In genomic region chr20:50172347-50173013, GRCh38 we compare ENCODE assay signal across 7 cellular contexts. TPM values are rescaled to one million over a fixed set of nuclear protein-coding genes. Genes with fewer than 3 reads are reported as not detected.
DNase-seq lines count a peak whose midpoint lies in the region; ATAC-seq, FAIRE-seq and TF ChIP-seq lines count a peak whose summit lies in the region.

No MANE protein-coding gene starts in this region.

- peak; percentile 52 for ATAC-seq in activated CD8-positive, alpha-beta T cell treated with anti-CD3 and anti-CD28 coated beads, Interleukin-2, amount 10 ng/mL, durations not matched to agents 7 days and 5 days
- ATAC-seq in HG03565 (IDR thresholded peaks at IDR 0.05; ENCODE audit: unreplicated experiment): no peak

- H3K27ac Mint-ChIP-seq in HFFc6 (peak overlapping the region; percentile 58; the same call in 1 of the 2 replicates), osteocyte (ENCODE audit: unreplicated experiment) (peak overlapping the region; percentile 58)
- H3K27ac Mint-ChIP-seq in activated CD8-positive, alpha-beta T cell treated with anti-CD3 and anti-CD28 coated beads, Interleukin-2, amount 10 ng/mL, durations not matched to agents 7 days and 5 days: no peak overlapping the region

- no peak for FAIRE-seq in D721Med (lab: Jason Lieb, UNC)

- no peaks in the 10 kb centered on the region; the same call in 1 of the 2 replicates for H3K27me3 Mint-ChIP-seq in HFFc6 (ENCODE audit: insufficient read depth)
- H3K27me3 Mint-ChIP-seq in activated CD8-positive, alpha-beta T cell treated with anti-CD3 and anti-CD28 coated beads, Interleukin-2, amount 10 ng/mL, durations not matched to agents 7 days and 5 days (ENCODE audit: low read depth): peaks cover 13% of the 10 kb centered on the region
- H3K27me3 Mint-ChIP-seq in osteocyte (ENCODE audit: unreplicated experiment): no peaks in the 10 kb centered on the region

- CTCF ChIA-PET in activated CD8-positive, alpha-beta T cell treated with anti-CD3 and anti-CD28 coated beads, Interleukin-2, amount 10 ng/mL, durations not matched to agents 7 days and 5 days (lab: Charles Lee): interaction anchor here (1.0 to 3.0 kb wide), 5 partner anchors 50 to 292 kb away, joined by 3 to 21 read pairs (median 5); no protein-coding TSS in a partner anchor

- no peaks in the 10 kb centered on the region for H3K9me3 Mint-ChIP-seq in HFFc6
- H3K9me3 Mint-ChIP-seq in activated CD8-positive, alpha-beta T cell treated with anti-CD3 and anti-CD28 coated beads, Interleukin-2, amount 10 ng/mL, durations not matched to agents 7 days and 5 days (ENCODE audit: insufficient read depth): no peaks in the 10 kb centered on the region
- H3K9me3 Mint-ChIP-seq in osteocyte (ENCODE audit: unreplicated experiment): peaks cover 4% of the 10 kb centered on the region

- H3K36me3 Mint-ChIP-seq in HFFc6 (ENCODE audit: low read depth) (no peaks in the 10 kb centered on the region), osteocyte (ENCODE audit: unreplicated experiment) (no peaks in the 10 kb centered on the region)
- no peaks in the 10 kb centered on the region for H3K36me3 Mint-ChIP-seq in activated CD8-positive, alpha-beta T cell treated with anti-CD3 and anti-CD28 coated beads, Interleukin-2, amount 10 ng/mL, durations not matched to agents 7 days and 5 days (ENCODE audit: low read depth)

- TF ChIP-seq CTCF in HFFc6 (IDR thresholded peaks at IDR 0.05) (no peak), osteocyte (IDR thresholded peaks at IDR 0.05) (no peak), D721Med (IDR thresholded peaks at IDR 0.05; ENCODE audit: insufficient read depth, missing control alignments) (no peak)

- POLR2A ChIA-PET in activated CD8-positive, alpha-beta T cell treated with anti-CD3 and anti-CD28 coated beads, Interleukin-2, amount 10 ng/mL, durations not matched to agents 7 days and 5 days (lab: Charles Lee): interaction anchor here (0.7 kb wide), 1 partner anchor 307 kb away, joined by 3 read pairs; no protein-coding TSS in a partner anchor

- intact Hi-C loops in cardiac septum (cut with DNase I): loop anchor here (2.0 to 5.0 kb wide), 2 partner anchors 20 to 190 kb away; partner anchors contain the start of genes PEDS1 and SNAI1

- H3K4me1 Mint-ChIP-seq in HFFc6 (ENCODE audit: low read depth) (peaks cover 22% of the 10 kb centered on the region), osteocyte (ENCODE audit: unreplicated experiment) (peaks cover 28% of the 10 kb centered on the region)
- peaks cover 13% of the 10 kb centered on the region for H3K4me1 Mint-ChIP-seq in activated CD8-positive, alpha-beta T cell treated with anti-CD3 and anti-CD28 coated beads, Interleukin-2, amount 10 ng/mL, durations not matched to agents 7 days and 5 days (ENCODE audit: low read depth)

- peak overlapping the region; percentile 60 for H3K4me3 Mint-ChIP-seq in HFFc6
- no peak overlapping the region for H3K4me3 Mint-ChIP-seq in activated CD8-positive, alpha-beta T cell treated with anti-CD3 and anti-CD28 coated beads, Interleukin-2, amount 10 ng/mL, durations not matched to agents 7 days and 5 days
- peak overlapping the region; percentile 64 for H3K4me3 Mint-ChIP-seq in osteocyte (ENCODE audit: unreplicated experiment)

- DNase-seq in HFFc6 (no peak), cardiac septum (ENCODE audit: low spot score) (peak; percentile 94), osteocyte (ENCODE audit: extremely low spot score, unreplicated experiment) (no peak), cerebellum (ENCODE audit: low spot score) (no peak), D721Med (ENCODE audit: insufficient read length, low spot score) (no peak)
- DNase-seq in activated CD8-positive, alpha-beta T cell treated with anti-CD3 and anti-CD28 coated beads, Interleukin-2, amount 10 ng/mL, durations not matched to agents 7 days and 5 days: no peak

RNA-seq across cellular contexts. Expression of gene CEBPB, which starts 18.1 kb away (rescaled TPM):
- 10 to 100 TPM; 57.9 to 62.8 (median 59.8) TPM for total RNA-seq in HFFc6 (2021; fragmentation: NEBNext Ultra II Directional; extraction: Animal tissue kit (Norgen Biotek cat#: 25700))
- total RNA-seq in activated CD8-positive, alpha-beta T cell treated with anti-CD3 and anti-CD28 coated beads, Interleukin-2, amount 10 ng/mL, durations not matched to agents 7 days and 5 days: 10 to 100 TPM; 28.8 to 32.0 TPM
- total RNA-seq in cardiac septum: 33.2 TPM
- 59.1 and 60.7 TPM in 2 replicates for total RNA-seq in osteocyte
- total RNA-seq in cerebellum: 1.7 TPM

RNA-seq across cellular contexts. Expression of gene PEDS1, which starts 19.0 kb away (rescaled TPM):
- total RNA-seq in HFFc6 (2021; fragmentation: NEBNext Ultra II Directional; extraction: Animal tissue kit (Norgen Biotek cat#: 25700)): 10 to 100 TPM; 25.8 to 29.8 (median 27.8) TPM
- total RNA-seq in activated CD8-positive, alpha-beta T cell treated with anti-CD3 and anti-CD28 coated beads, Interleukin-2, amount 10 ng/mL, durations not matched to agents 7 days and 5 days: 10 to 100 TPM; 28.7 to 30.2 TPM
- total RNA-seq in cardiac septum (15.2 TPM), osteocyte (61.2 and 63.7 TPM in 2 replicates), cerebellum (8.6 TPM)

RNA-seq across cellular contexts. Expression of gene UBE2V1, which starts 59.5 kb away (rescaled TPM):
- 100 to 1,000 TPM; 192 to 242 (median 210) TPM for total RNA-seq in HFFc6 (2021; fragmentation: NEBNext Ultra II Directional; extraction: Animal tissue kit (Norgen Biotek cat#: 25700))
- 100 to 1,000 TPM; 120 to 131 TPM for total RNA-seq in activated CD8-positive, alpha-beta T cell treated with anti-CD3 and anti-CD28 coated beads, Interleukin-2, amount 10 ng/mL, durations not matched to agents 7 days and 5 days
- total RNA-seq in cardiac septum: 70.3 TPM
- total RNA-seq in osteocyte: 102 and 106 TPM in 2 replicates
- 69.1 TPM for total RNA-seq in cerebellum

Comparison
In these comparisons a context has a peak if more than half of its experiments do, and no peak if none do; other contexts are left out.
1. RNA of gene CEBPB, which starts 18.1 kb away (total RNA-seq): 57.9 to 62.8 TPM in HFFc6, 59.1 to 60.7 TPM in osteocyte, 33.2 TPM in cardiac septum (single experiment) and 28.8 to 32.0 TPM in activated CD8-positive, alpha-beta T cell treated with anti-CD3 and anti-CD28 coated beads, Interleukin-2, amount 10 ng/mL, durations not matched to agents 7 days and 5 days; 1.7 TPM in cerebellum (single experiment); every median in the first group is over 10 times any median in the second.